In genomic region chr3:111810909-111811308, GRCh38 we compare ENCODE assay signal across 12 cellular contexts. TPM values are rescaled to one million over a fixed set of nuclear protein-coding genes. Genes with fewer than 3 reads are reported as not detected.
A peak's percentile ranks its signal among the peaks of the same experiment; 100 is the strongest.
DNase-seq lines count a peak whose midpoint lies in the region; ATAC-seq, FAIRE-seq and TF ChIP-seq lines count a peak whose summit lies in the region.
"Had no signal": no experiment of that assay in that cellular context is flagged by ENCODE, and none has a peak within 500 bp of the region (broad histone marks: within the 10 kb centered on the region; RNA-seq: fewer than 3 reads in every experiment).

No MANE protein-coding gene starts in this region.

- TF ChIP-seq CTCF in A549 (IDR thresholded peaks at IDR 0.05) (no peak), brain microvascular endothelial cell (IDR thresholded peaks at IDR 0.05; ENCODE audit: low read depth, low read length, missing control alignments) (no peak), spleen (IDR thresholded peaks at IDR 0.05 in 8 of 11, conservative IDR thresholded peaks at IDR 0.05 in 3 of 11) (no peak)

- CTCF ChIA-PET in A549 (lab: Yijun Ruan, JAX): interaction anchor here (1.7 to 2.8 kb wide), 2 partner anchors 49 to 94 kb away, joined by 8 to 12 read pairs; no protein-coding TSS in a partner anchor

- peak overlapping the region; percentile 85 for H3K4me2 ChIP-seq in A549

- H3K4me1 ChIP-seq in A549 (peaks cover 65% of the 10 kb centered on the region), spleen (no peaks in the 10 kb centered on the region)

- H3K9me3 ChIP-seq in A549 (peaks cover 22% of the 10 kb centered on the region), spleen (peaks cover 0 to 12% (median 4%) of the 10 kb centered on the region in 8 donors)

- H3K27ac ChIP-seq in A549 (peak overlapping the region; percentile 72 to 84), brain microvascular endothelial cell (peak overlapping the region; percentile 56), spleen (no peak overlapping the region)
- H3K27ac ChIP-seq: dorsolateral prefrontal cortex had no signal

- no peaks in the 10 kb centered on the region for H3K27me3 ChIP-seq in brain microvascular endothelial cell (replicated peaks)
- no peaks in the 10 kb centered on the region for H3K27me3 ChIP-seq in spleen (replicated peaks in 1 of 7)

- no peak for TF ChIP-seq POLR2A in A549 (IDR thresholded peaks at IDR 0.05; ENCODE audit: low read length)
- TF ChIP-seq POLR2A in spleen (IDR thresholded peaks at IDR 0.05): no peak

- ATAC-seq in A549: peak; percentile 60 to 82; a peak in 4 of 6 replicates

- TF ChIP-seq RAD21 in A549 (conservative IDR thresholded peaks at IDR 0.05 in 1 of 2, IDR thresholded peaks at IDR 0.05 in 1 of 2): no peak

- FAIRE-seq in A549 (lab: Jason Lieb, UNC): no peak

- in situ Hi-C loops in brain microvascular endothelial cell (cut with HindIII; ENCODE audit: low pct_ligation_motif_present, low sequenced_read_pairs): no loop called here

- POLR2A ChIA-PET in A549 (lab: Yijun Ruan, JAX): no interaction called here

- DNase-seq in A549 (ENCODE audit: low read depth in 1 of 2, low spot score in 1 of 2) (peak in 1 of 2 experiments; percentile 75), HS-5 (ENCODE audit: low read depth) (peak; percentile 85), brain microvascular endothelial cell (peak; percentile 74), kidney glomerular epithelial cell (lab: John Stamatoyannopoulos, UW) (peak; percentile 47), spleen (no peak), T-helper 2 cell (no peak), retina (no peak), H4 (ENCODE audit: low spot score) (no peak)
- DNase-seq: dorsolateral prefrontal cortex; mesendoderm; NCI-H1417 treated with DMSO at 0.1 percent for 48 hours; NK-92 treated with Interleukin-12 subunit alpha and Interleukin-12 subunit beta, amount 100 ng/mL, for 24 hours had no signal

- H3K4me3 ChIP-seq in A549 (no peak overlapping the region), brain microvascular endothelial cell (ENCODE audit: low read depth, low read length) (no peak overlapping the region), spleen (no peak overlapping the region)
- H3K4me3 ChIP-seq: dorsolateral prefrontal cortex had no signal

- TF ChIP-seq EP300 in A549 (IDR thresholded peaks at IDR 0.05): no peak

- intact Hi-C loops in spleen (cut with DNase I; ENCODE audit: low total_unique reads): no loop called here

- H3K36me3 ChIP-seq in brain microvascular endothelial cell (replicated peaks) (no peaks in the 10 kb centered on the region), spleen (no peaks in the 10 kb centered on the region)

TF ChIP-seq in A549, 52 proteins besides CTCF, POLR2A, EP300 and RAD21:
- TF ChIP-seq HOXB13 (CRISPR knock-in tag; IDR thresholded peaks at IDR 0.05; ENCODE audit: low read depth) (no peak), ZFP36 (IDR thresholded peaks at IDR 0.05; ENCODE audit: borderline replicate concordance, partially characterized antibody) (no peak), SMC3 (IDR thresholded peaks at IDR 0.05) (peak; percentile 19; the same call in 1 of the 3 replicates), HOXB5 (CRISPR knock-in tag; IDR thresholded peaks at IDR 0.05) (no peak), FOSL2 (IDR thresholded peaks at IDR 0.05) (peak; percentile 93), FOSL2 (CRISPR knock-in tag; IDR thresholded peaks at IDR 0.05) (peak; percentile 85), TFCP2L1 (CRISPR knock-in tag; IDR thresholded peaks at IDR 0.05) (no peak), CBX8 (IDR thresholded peaks at IDR 0.05) (no peak), RNF2 (IDR thresholded peaks at IDR 0.05; ENCODE audit: borderline replicate concordance, low read depth) (no peak), HDAC2 (IDR thresholded peaks at IDR 0.05) (no peak), KDM5A (IDR thresholded peaks at IDR 0.05) (no peak), CEBPB (IDR thresholded peaks at IDR 0.05) (peak in 1 of 2 experiments; percentile 42; a peak in 1 of 4 replicates), HMGXB4 (CRISPR knock-in tag; IDR thresholded peaks at IDR 0.05; ENCODE audit: borderline replicate concordance) (no peak), MAZ (IDR thresholded peaks at IDR 0.05; ENCODE audit: borderline replicate concordance, low read depth, low read length) (no peak), HES2 (IDR thresholded peaks at IDR 0.05) (no peak), JUNB (IDR thresholded peaks at IDR 0.05) (peak; percentile 86), RFX5 (IDR thresholded peaks at IDR 0.05) (no peak), JUN (IDR thresholded peaks at IDR 0.05) (peak in 1 of 2 experiments; percentile 25; a peak in 1 of 5 replicates), GATA3 (IDR thresholded peaks at IDR 0.05; ENCODE audit: borderline replicate concordance) (peak; percentile 13; the same call in 1 of the 2 replicates), ATOH8 (CRISPR knock-in tag; IDR thresholded peaks at IDR 0.05; ENCODE audit: low read depth) (no peak), HEYL (CRISPR knock-in tag; IDR thresholded peaks at IDR 0.05) (no peak), ZC3H11A (IDR thresholded peaks at IDR 0.05) (no peak), ELK1 (IDR thresholded peaks at IDR 0.05; ENCODE audit: low read depth, low read length) (no peak)

RNA-seq across cellular contexts. Expression of gene PHLDB2, which starts 48.2 kb away (rescaled TPM):
- polyA plus RNA-seq in A549 (2011; rRNA removed) (39.5 and 49.4 TPM in 2 replicates), A549 (2017; fragmentation: RNase III; extraction: RNeasy Plus Mini Kit Qiagen cat#74134 plus additional on column Dnase treatment) (50.6 to 59.7 TPM (median 56.5 TPM) in 3 replicates), spleen (10 to 100 TPM in 2 of 3 donors, 1 to 10 TPM in 1; 4.7 to 18.8 (median 13.4) TPM)
- 6.7 and 8.0 TPM in 2 replicates for polyA plus RNA-seq in A549 (2012; cell fraction: cytosol; rRNA removed)
- polyA plus RNA-seq in A549 (2012; cell fraction: nucleus; rRNA removed): 18.3 and 28.7 TPM in 2 replicates
- polyA minus RNA-seq in A549 (2011; rRNA and poly(A)+ RNA removed): 71.1 and 91.9 TPM in 2 replicates
- 10 to 100 TPM; 28.3 to 78.6 (median 50.9) TPM for total RNA-seq in spleen
- total RNA-seq in H4 (2014; rRNA removed; shearing (Covaris generic)): 28.9 and 34.7 TPM in 2 replicates

Comparison
In these comparisons a context has a peak if more than half of its experiments do, and no peak if none do; other contexts are left out.
1. DNase-seq: peak in HS-5 (single experiment), brain microvascular endothelial cell (single experiment) and kidney glomerular epithelial cell (single experiment); none in spleen (single experiment), T-helper 2 cell (0 of 5), retina (single experiment) and H4 (single experiment).
2. H3K27ac ChIP-seq: peak in A549 (2 of 2) and brain microvascular endothelial cell (single experiment); none in spleen (0 of 8).